ENCODE assay signal across 14 cellular contexts in genomic region chr2:71066856-71067255, GRCh38. TPM values are rescaled to one million over a fixed set of nuclear protein-coding genes. Genes with fewer than 3 reads are reported as not detected.
A peak's percentile ranks its signal among the peaks of the same experiment; 100 is the strongest.
DNase-seq lines count a peak whose midpoint lies in the region; ATAC-seq and TF ChIP-seq lines count a peak whose summit lies in the region.
"Had no signal": no experiment of that assay in that cellular context is flagged by ENCODE, and none has a peak within 500 bp of the region (broad histone marks: within the 10 kb centered on the region; RNA-seq: fewer than 3 reads in every experiment).

No MANE protein-coding gene starts in this region.

- H3K4me3 ChIP-seq in OCI-LY3 (ENCODE audit: low read length) = peak overlapping the region; percentile 90

- H3K27ac Mint-ChIP-seq in activated naive CD4-positive, alpha-beta T cell treated with anti-CD3 and anti-CD28 coated beads, Interleukin-2, amount 10 ng/mL, durations not matched to agents 7 days and 5 days = peak overlapping the region; percentile 67
- peak overlapping the region; percentile 25 to 100 (median 86) for H3K27ac Mint-ChIP-seq in immature natural killer cell
- H3K27ac Mint-ChIP-seq in stimulated activated effector memory CD8-positive, alpha-beta T cell treated with anti-CD3 and anti-CD28 coated beads, Interleukin-12 subunit alpha, Interleukin-12 subunit beta, amount 100 ng/mL, for 72 hours = no peak overlapping the region

- peak overlapping the region; percentile 99 for H3K4me2 ChIP-seq in OCI-LY3 (ENCODE audit: low read length)

- peak overlapping the region; percentile 98 for H3K27ac ChIP-seq in OCI-LY3 (ENCODE audit: low read length)

- DNase-seq in activated naive CD4-positive, alpha-beta T cell treated with anti-CD3 and anti-CD28 coated beads, Interleukin-2, amount 10 ng/mL, durations not matched to agents 7 days and 5 days = no peak
- no peak for DNase-seq in activated naive CD4-positive, alpha-beta T cell treated with anti-CD3 and anti-CD28 coated beads, Interleukin-2, amount 50 U/mL, for 16 hours
- DNase-seq in immature natural killer cell = no peak
- no peak for DNase-seq in stimulated activated effector memory CD8-positive, alpha-beta T cell treated with anti-CD3 and anti-CD28 coated beads, Interleukin-12 subunit alpha, Interleukin-12 subunit beta, amount 100 ng/mL, for 72 hours (ENCODE audit: low spot score in 2 of 2)
- no peak for DNase-seq in left lobe of liver (ENCODE audit: low spot score)
- no peak for DNase-seq in D341Med (ENCODE audit: low spot score)
- DNase-seq in NOMO-1 treated with dmso at 0.1 percent for 144 hours (lab: John Stamatoyannopoulos, UW; ENCODE audit: unreplicated experiment) = no peak
- DNase-seq: KG1, NCI-H1694 treated with DMSO at 0.1 percent for 48 hours, T1000 had no signal

- H2AFZ ChIP-seq in OCI-LY3 (ENCODE audit: low read depth, low read length) = no peak overlapping the region

- no peak for TF ChIP-seq CTCF in OCI-LY3 (IDR thresholded peaks at IDR 0.05; ENCODE audit: low read depth, low read length)

- H3K4me3 Mint-ChIP-seq in activated naive CD4-positive, alpha-beta T cell treated with anti-CD3 and anti-CD28 coated beads, Interleukin-2, amount 10 ng/mL, durations not matched to agents 7 days and 5 days = peak overlapping the region; percentile 43
- peak overlapping the region; percentile 33 to 55 (median 47) for H3K4me3 Mint-ChIP-seq in immature natural killer cell
- H3K4me3 Mint-ChIP-seq in stimulated activated effector memory CD8-positive, alpha-beta T cell treated with anti-CD3 and anti-CD28 coated beads, Interleukin-12 subunit alpha, Interleukin-12 subunit beta, amount 100 ng/mL, for 72 hours = peak overlapping the region; percentile 91

- H3K9ac ChIP-seq in OCI-LY3 (ENCODE audit: low read length) = peak overlapping the region; percentile 99

- H3K9me3 ChIP-seq in OCI-LY3 (ENCODE audit: insufficient read depth, low read length) = no peaks in the 10 kb centered on the region
- H3K9me3 ChIP-seq: ascending aorta, prostate gland had no signal

- H3K4me1 ChIP-seq in OCI-LY3 (ENCODE audit: low read length) = peaks cover 78% of the 10 kb centered on the region
- H3K4me1 ChIP-seq: prostate gland had no signal

- H3K36me3 Mint-ChIP-seq in activated naive CD4-positive, alpha-beta T cell treated with anti-CD3 and anti-CD28 coated beads, Interleukin-2, amount 10 ng/mL, durations not matched to agents 7 days and 5 days = peaks cover 18% of the 10 kb centered on the region
- H3K36me3 Mint-ChIP-seq in immature natural killer cell = no peaks in the 10 kb centered on the region
- peaks cover 20% of the 10 kb centered on the region for H3K36me3 Mint-ChIP-seq in stimulated activated effector memory CD8-positive, alpha-beta T cell treated with anti-CD3 and anti-CD28 coated beads, Interleukin-12 subunit alpha, Interleukin-12 subunit beta, amount 100 ng/mL, for 72 hours

- H3K27me3 ChIP-seq in OCI-LY3 (ENCODE audit: low read depth, low read length) = no peaks in the 10 kb centered on the region
- H3K27me3 ChIP-seq: ascending aorta, dorsolateral prefrontal cortex had no signal

- CTCF ChIA-PET in activated naive CD4-positive, alpha-beta T cell treated with anti-CD3 and anti-CD28 coated beads, Interleukin-2, amount 10 ng/mL, durations not matched to agents 7 days and 5 days (lab: Charles Lee) = interaction anchor here (1.2 to 6.2 kb wide), 4 partner anchors 17 to 265 kb away, joined by 5 to 39 read pairs (median 6); partner anchors contain the start of gene ZNF638

- H3K4me1 Mint-ChIP-seq in activated naive CD4-positive, alpha-beta T cell treated with anti-CD3 and anti-CD28 coated beads, Interleukin-2, amount 10 ng/mL, durations not matched to agents 7 days and 5 days = peaks cover 46% of the 10 kb centered on the region
- peaks cover 40 to 50% of the 10 kb centered on the region in 2 donors for H3K4me1 Mint-ChIP-seq in immature natural killer cell
- peaks cover 38% of the 10 kb centered on the region for H3K4me1 Mint-ChIP-seq in stimulated activated effector memory CD8-positive, alpha-beta T cell treated with anti-CD3 and anti-CD28 coated beads, Interleukin-12 subunit alpha, Interleukin-12 subunit beta, amount 100 ng/mL, for 72 hours

- peaks cover 13% of the 10 kb centered on the region for H3K36me3 ChIP-seq in OCI-LY3 (replicated peaks; ENCODE audit: low read depth, low read length)
- H3K36me3 ChIP-seq: prostate gland had no signal

- H3K27me3 Mint-ChIP-seq in activated naive CD4-positive, alpha-beta T cell treated with anti-CD3 and anti-CD28 coated beads, Interleukin-2, amount 10 ng/mL, durations not matched to agents 7 days and 5 days = peaks cover 13% of the 10 kb centered on the region
- peaks cover 6 to 9% (median 9%) of the 10 kb centered on the region in 3 donors for H3K27me3 Mint-ChIP-seq in immature natural killer cell (ENCODE audit: low read depth in 3 of 3)

- H4K20me1 ChIP-seq in OCI-LY3 (ENCODE audit: insufficient read depth, low read length) = peaks cover 13% of the 10 kb centered on the region; the same call in 1 of the 2 replicates

- H3K79me2 ChIP-seq in OCI-LY3 (ENCODE audit: low read length) = peaks cover 51% of the 10 kb centered on the region

- H3K9me3 Mint-ChIP-seq in activated naive CD4-positive, alpha-beta T cell treated with anti-CD3 and anti-CD28 coated beads, Interleukin-2, amount 10 ng/mL, durations not matched to agents 7 days and 5 days = no peaks in the 10 kb centered on the region
- H3K9me3 Mint-ChIP-seq in immature natural killer cell = peaks cover 0 to 1% (median 0%) of the 10 kb centered on the region in 6 donors
- no peaks in the 10 kb centered on the region for H3K9me3 Mint-ChIP-seq in stimulated activated effector memory CD8-positive, alpha-beta T cell treated with anti-CD3 and anti-CD28 coated beads, Interleukin-12 subunit alpha, Interleukin-12 subunit beta, amount 100 ng/mL, for 72 hours

- ATAC-seq in stimulated activated effector memory CD8-positive, alpha-beta T cell treated with anti-CD3 and anti-CD28 coated beads, Interleukin-12 subunit alpha, Interleukin-12 subunit beta, amount 100 ng/mL, for 72 hours = no peak
- ATAC-seq in left lobe of liver = no peak

RNA-seq across cellular contexts. Expression of gene NAGK, which starts 1.6 kb away (rescaled TPM):
- polyA plus RNA-seq in immature natural killer cell = 10 to 100 TPM; 68.5 to 85.7 (median 79.4) TPM
- 32.0 TPM for total RNA-seq in left lobe of liver
